8 cellular contexts compared by ENCODE assay signal in genomic region chr21:10271666-10272207, GRCh38.
DNase-seq lines count a peak whose midpoint lies in the region; ATAC-seq and TF ChIP-seq lines count a peak whose summit lies in the region.
"Not testable (repeated sequence)": the region's sequence is repeated elsewhere in the genome, so short reads cannot be mapped to it uniquely, and the experiment has no call there.

No MANE protein-coding gene starts in this region.

- peak overlapping the region; percentile 4 for H3K27ac Mint-ChIP-seq in activated T-cell treated with anti-CD3 and anti-CD28 coated beads, Interleukin-2, amount 50 U/mL, for 72 hours

- H4K8ac ChIP-seq in mesendoderm (ENCODE audit: low read depth, low read length) = not testable (repeated sequence)

- ATAC-seq in GM21423 (IDR thresholded peaks at IDR 0.05; ENCODE audit: unreplicated experiment) (peak; percentile 24), HG02798 (IDR thresholded peaks at IDR 0.05; ENCODE audit: poor library complexity, unreplicated experiment) (peak; percentile 42)
- peak in 1 of 2 donors; percentile 25 for ATAC-seq in activated T-cell treated with anti-CD3 and anti-CD28 coated beads, Interleukin-2, amount 50 U/mL, for 72 hours (replicated peaks in 1 of 2)

- in situ Hi-C loops in SK-MEL-5 (cut with HindIII; ENCODE audit: low pct_unique_long_range_greater_than_20kb, low sequenced_read_pairs) = not testable (repeated sequence)

- DNase-seq in HT1080 (ENCODE audit: low read depth) = peak; percentile 5
- DNase-seq in SK-MEL-5 (ENCODE audit: low read depth, low spot score) = peak; percentile 0
- peak in 1 of 2 donors; percentile 0 for DNase-seq in activated T-cell treated with anti-CD3 and anti-CD28 coated beads, Interleukin-2, amount 50 U/mL, for 72 hours
- peak; percentile 0 for DNase-seq in epithelial cell of esophagus (ENCODE audit: low read depth)
- peak; percentile 32 for DNase-seq in mesendoderm
- peak; percentile 2 for DNase-seq in superior temporal gyrus (ENCODE audit: extremely low spot score)

- not testable (repeated sequence) for H2BK15ac ChIP-seq in mesendoderm (replicated peaks; ENCODE audit: low read depth)

- H3K9me3 Mint-ChIP-seq in activated T-cell treated with anti-CD3 and anti-CD28 coated beads, Interleukin-2, amount 50 U/mL, for 72 hours = not testable (repeated sequence)

- not testable (repeated sequence) for H2BK120ac ChIP-seq in mesendoderm (ENCODE audit: low read depth, low read length)

- not testable (repeated sequence) for H3K23ac ChIP-seq in mesendoderm (ENCODE audit: low read length)

- H3K4me1 Mint-ChIP-seq in activated T-cell treated with anti-CD3 and anti-CD28 coated beads, Interleukin-2, amount 50 U/mL, for 72 hours (ENCODE audit: low read depth) = not testable (repeated sequence)

- H3K36me3 ChIP-seq in mesendoderm (ENCODE audit: control insufficient read depth, insufficient read depth, low read length) = not testable (repeated sequence)

- not testable (repeated sequence) for H3K27me3 ChIP-seq in mesendoderm (ENCODE audit: insufficient read depth, low read length, poor library complexity)

- not testable (repeated sequence) for H3K4me1 ChIP-seq in mesendoderm (ENCODE audit: control insufficient read depth, low read depth, low read length)

- not testable (repeated sequence) for H2AK5ac ChIP-seq in mesendoderm (ENCODE audit: low read length)

- not testable (repeated sequence) for H3K4me2 ChIP-seq in mesendoderm (ENCODE audit: low read length)

- H3K56ac ChIP-seq in mesendoderm (ENCODE audit: low read length) = not testable (repeated sequence)

- not testable (repeated sequence) for H3K27me3 Mint-ChIP-seq in activated T-cell treated with anti-CD3 and anti-CD28 coated beads, Interleukin-2, amount 50 U/mL, for 72 hours (ENCODE audit: low read depth)

- H3K27ac ChIP-seq in mesendoderm (ENCODE audit: low read depth, low read length) = not testable (repeated sequence)

- H3K18ac ChIP-seq in mesendoderm (ENCODE audit: low read length) = not testable (repeated sequence)

- not testable (repeated sequence) for H2BK5ac ChIP-seq in mesendoderm (ENCODE audit: low read length)

- not testable (repeated sequence) for H3K79me1 ChIP-seq in mesendoderm (ENCODE audit: low read length)

- not testable (repeated sequence) for H4K5ac ChIP-seq in mesendoderm (ENCODE audit: low read length)

- not testable (repeated sequence) for H3K36me3 Mint-ChIP-seq in activated T-cell treated with anti-CD3 and anti-CD28 coated beads, Interleukin-2, amount 50 U/mL, for 72 hours (ENCODE audit: insufficient read depth in 2 of 2)

- H3K9ac ChIP-seq in mesendoderm (ENCODE audit: low read length) = not testable (repeated sequence)

- H3K4ac ChIP-seq in mesendoderm (ENCODE audit: low read depth, low read length) = not testable (repeated sequence)

- WGBS in mesendoderm (ENCODE audit: extremely low coverage, insufficient coverage, low lambda C conversion rate) = 63% methylated on average over 2 of the region's 4 CpGs

- not testable (repeated sequence) for H3K4me3 Mint-ChIP-seq in activated T-cell treated with anti-CD3 and anti-CD28 coated beads, Interleukin-2, amount 50 U/mL, for 72 hours

- not testable (repeated sequence) for H3K4me3 ChIP-seq in epithelial cell of esophagus (ENCODE audit: low read length)
- H3K4me3 ChIP-seq in mesendoderm (ENCODE audit: low read length) = peak overlapping the region; percentile 21

- not testable (repeated sequence) for H3K79me2 ChIP-seq in mesendoderm (ENCODE audit: control insufficient read depth, insufficient read depth, low read length)

- TF ChIP-seq CTCF in epithelial cell of esophagus (IDR thresholded peaks at IDR 0.05; ENCODE audit: insufficient read depth, low read depth, low read length, missing control alignments) = not testable (repeated sequence)
